Comparison of ENCODE assay signal across 8 cellular contexts in genomic region chr1:212950243-212951057, GRCh38. TPM values are rescaled to one million over a fixed set of nuclear protein-coding genes. Genes with fewer than 3 reads are reported as not detected.
A peak's percentile ranks its signal among the peaks of the same experiment; 100 is the strongest.
DNase-seq lines count a peak whose midpoint lies in the region; ATAC-seq and TF ChIP-seq lines count a peak whose summit lies in the region.

TSS of gene VASH2 (plus strand) at chr1:212950541. CDS start at chr1:212951543, 1,002 bp downstream.

- peaks cover 30% of the 10 kb centered on the region for H3K27me3 Mint-ChIP-seq in activated T-helper 17 cell treated with anti-CD3 and anti-CD28 coated beads, Interleukin-2, amount 50 U/mL, for 72 hours

- peak within 1 kb of the TSS; percentile 71 for H3K4me3 ChIP-seq in neuron (ENCODE audit: low read length)
- peak within 1 kb of the TSS; percentile 53 for H3K4me3 ChIP-seq in suprapubic skin

- no peaks in the 10 kb centered on the region for H3K9me3 Mint-ChIP-seq in activated T-helper 17 cell treated with anti-CD3 and anti-CD28 coated beads, Interleukin-2, amount 50 U/mL, for 72 hours

- no peak within 1 kb of the TSS for H3K27ac Mint-ChIP-seq in activated T-helper 17 cell treated with anti-CD3 and anti-CD28 coated beads, Interleukin-2, amount 50 U/mL, for 72 hours

- H3K4me1 ChIP-seq in neuron (ENCODE audit: insufficient read depth, low read length), result peaks cover 9% of the 10 kb centered on the region
- peaks cover 27% of the 10 kb centered on the region for H3K4me1 ChIP-seq in suprapubic skin

- H3K9me3 ChIP-seq in neuron (ENCODE audit: low read length) (no peaks in the 10 kb centered on the region), suprapubic skin (no peaks in the 10 kb centered on the region)

- H3K27me3 ChIP-seq in neuron (ENCODE audit: insufficient read depth, low read length) (no peaks in the 10 kb centered on the region), suprapubic skin (no peaks in the 10 kb centered on the region)

- H3K36me3 ChIP-seq in neuron (ENCODE audit: insufficient read depth, low read length) (no peaks in the 10 kb centered on the region), suprapubic skin (no peaks in the 10 kb centered on the region)

- peak; percentile 90 for ATAC-seq in GM21360 (IDR thresholded peaks at IDR 0.05; ENCODE audit: unreplicated experiment)
- ATAC-seq in activated T-helper 17 cell treated with anti-CD3 and anti-CD28 coated beads, Interleukin-2, amount 50 U/mL, for 72 hours (replicated peaks), result peak; percentile 96

- no peak within 1 kb of the TSS for H3K27ac ChIP-seq in suprapubic skin

- no peaks in the 10 kb centered on the region for H3K36me3 Mint-ChIP-seq in activated T-helper 17 cell treated with anti-CD3 and anti-CD28 coated beads, Interleukin-2, amount 50 U/mL, for 72 hours (ENCODE audit: low read depth)

- DNase-seq in DMS 273 (lab: John Stamatoyannopoulos, UW; ENCODE audit: unreplicated experiment) (peak; percentile 96), HT-29 (ENCODE audit: low spot score) (peak; percentile 81), OCI-M1 (lab: John Stamatoyannopoulos, UW) (peak; percentile 39), foreskin melanocyte (peak; percentile 50), suprapubic skin (ENCODE audit: low spot score in 2 of 2) (peak; percentile 91 to 93)

- H3K4me1 Mint-ChIP-seq in activated T-helper 17 cell treated with anti-CD3 and anti-CD28 coated beads, Interleukin-2, amount 50 U/mL, for 72 hours, result no peaks in the 10 kb centered on the region

- under 1% methylated on average over 43 of the region's 59 CpGs for WGBS in suprapubic skin

- peak within 1 kb of the TSS; percentile 97 for H2AFZ ChIP-seq in neuron (ENCODE audit: low read depth, low read length)

- H3K4me3 Mint-ChIP-seq in activated T-helper 17 cell treated with anti-CD3 and anti-CD28 coated beads, Interleukin-2, amount 50 U/mL, for 72 hours, result peak within 1 kb of the TSS; percentile 76

- no peak for TF ChIP-seq CTCF in suprapubic skin (IDR thresholded peaks at IDR 0.05)

- no peak for TF ChIP-seq POLR2A in suprapubic skin (IDR thresholded peaks at IDR 0.05)

- no peak for TF ChIP-seq EP300 in suprapubic skin (IDR thresholded peaks at IDR 0.05)

RNA-seq across cellular contexts. Expression of gene VASH2, which starts in this region (rescaled TPM):
- 0.55 and 2.9 TPM in 2 replicates for total RNA-seq in HT-29 (2014; rRNA removed; shearing (Covaris generic))
- under 1 TPM in 1 of 2 donors, not detected in 1; 0.52 TPM for total RNA-seq in activated T-helper 17 cell treated with anti-CD3 and anti-CD28 coated beads, Interleukin-2, amount 50 U/mL, for 72 hours
- total RNA-seq in suprapubic skin, result under 1 TPM in 2 of 4 donors, not detected in 2; 0.32 to 0.36 TPM

Comparison
In these comparisons a context has a peak if more than half of its experiments do, and no peak if none do; other contexts are left out.
1. Peak in ATAC-seq in activated T-helper 17 cell treated with anti-CD3 and anti-CD28 coated beads, Interleukin-2, amount 50 U/mL, for 72 hours; RNA of the gene not detected or under 1 TPM.
2. Peak in DNase-seq and H3K4me3 ChIP-seq in suprapubic skin; RNA of the gene not detected or under 1 TPM.
3. DNase-seq: peak in every context shown above with its lines; median percentile 96 in DMS 273; 92 in suprapubic skin; 81 in HT-29; 50 in foreskin melanocyte; 39 in OCI-M1.